ENCODE assay signal across 8 cellular contexts in the genomic region with DNA sequence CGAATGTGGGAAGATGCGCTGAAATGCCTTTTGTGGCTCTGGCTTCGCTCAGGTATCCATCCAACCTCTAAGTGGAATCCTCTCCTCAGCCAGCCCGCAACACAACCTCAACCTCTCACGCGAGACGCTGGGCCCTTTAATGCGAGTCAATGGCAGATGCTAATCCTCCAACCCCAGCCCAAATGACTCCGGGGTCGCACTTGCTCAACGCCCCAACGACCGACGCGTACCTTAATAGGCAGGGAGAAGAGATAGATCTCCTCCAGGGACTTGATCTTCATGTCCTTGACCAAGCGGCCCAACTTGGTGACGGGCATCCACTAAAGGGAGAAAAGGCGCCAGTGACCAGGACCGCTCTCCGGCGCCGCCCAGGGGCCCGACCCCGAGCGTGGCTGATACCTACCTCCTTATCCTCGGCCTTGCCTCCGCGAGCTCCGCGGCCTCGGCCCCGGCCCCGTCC. TPM values are rescaled to one million over a fixed set of nuclear protein-coding genes. Genes with fewer than 3 reads are reported as not detected.
DNase-seq lines count a peak whose midpoint lies in the region; ATAC-seq, FAIRE-seq and TF ChIP-seq lines count a peak whose summit lies in the region.

No MANE protein-coding gene starts in this region.

- H2BK12ac ChIP-seq in H1 (ENCODE audit: low read depth, low read length) = no peak overlapping the region

- peak overlapping the region; percentile 99 to 100 for H3K4me2 ChIP-seq in H1 (ENCODE audit: insufficient read depth in 1 of 2, low read depth in 2 of 2, low read length in 2 of 2)

- H2BK120ac ChIP-seq in H1 (replicated peaks; ENCODE audit: low read depth, low read length) = no peak overlapping the region

- H3K27ac ChIP-seq in H1 (ENCODE audit: low read depth, low read length) = peak overlapping the region; percentile 94

- no peak overlapping the region for H4K91ac ChIP-seq in H1 (replicated peaks; ENCODE audit: insufficient read length, low read length)

- peak overlapping the region; percentile 30 for H4K5ac ChIP-seq in H1 (ENCODE audit: insufficient read length, low read depth, low read length)

- peak; percentile 6 for ATAC-seq in HG02623 (IDR thresholded peaks at IDR 0.05; ENCODE audit: unreplicated experiment)
- ATAC-seq in natural killer cell = peak; percentile 10 to 28 (median 26)
- no peak for ATAC-seq in GM18868 (IDR thresholded peaks at IDR 0.05; ENCODE audit: unreplicated experiment)

- H3K4me3 ChIP-seq in GM12865 (ENCODE audit: low read depth, low read length) (peak overlapping the region; percentile 88), H1 (ENCODE audit: extremely low read depth in 1 of 4, insufficient read depth in 2 of 4, low read depth in 3 of 4, low read length in 4 of 4) (peak overlapping the region; percentile 98 to 99 (median 98))

- no peaks in the 10 kb centered on the region for H3K9me3 ChIP-seq in H1 (ENCODE audit: insufficient read depth in 2 of 2, low read depth in 1 of 2, low read length in 1 of 2)

- TF ChIP-seq POLR2A in H1 (IDR thresholded peaks at IDR 0.05; ENCODE audit: control extremely low read depth in 1 of 2, low read depth in 2 of 2, low read length in 2 of 2) = no peak

- H3K27ac Mint-ChIP-seq in T-helper 2 cell treated with Interferon-gamma antibody and Interleukin-4, amounts not matched to agents 5 μg/mL and 100 μg/mL, for 36 hours = peak overlapping the region; percentile 91
- H3K27ac Mint-ChIP-seq in natural killer cell = peak overlapping the region; percentile 95

- H3K27me3 ChIP-seq in H1 (replicated peaks in 1 of 4; ENCODE audit: control insufficient read depth in 3 of 4, extremely low read depth in 1 of 4, insufficient read depth in 3 of 4, low read length in 3 of 4) = no peaks in the 10 kb centered on the region; a peak in 1 of 7 replicates

- no peak overlapping the region for H2BK15ac ChIP-seq in H1 (ENCODE audit: low read length)

- H3K14ac ChIP-seq in H1 (ENCODE audit: insufficient read length) = peak overlapping the region; percentile 8

- peak overlapping the region; percentile 83; the same call in 1 of the 2 replicates for H3K18ac ChIP-seq in H1 (ENCODE audit: extremely low read depth, low read length)

- no peak for FAIRE-seq in H1 (lab: Jason Lieb, UNC)

- H3K36me3 ChIP-seq in H1 (ENCODE audit: control insufficient read depth in 2 of 4, insufficient read depth in 4 of 4, low read length in 3 of 4) = peaks cover 17 to 34% (median 28%) of the 10 kb centered on the region in 4 experiments

- peak overlapping the region; percentile 93 for H3K56ac ChIP-seq in H1 (replicated peaks; ENCODE audit: insufficient read length, low read depth, low read length)

- peaks cover 10 to 38% of the 10 kb centered on the region in 2 experiments for H3K79me2 ChIP-seq in H1 (ENCODE audit: control insufficient read depth in 1 of 2, insufficient read depth in 2 of 2, low read length in 2 of 2)

- H3K4me1 Mint-ChIP-seq in T-helper 2 cell treated with Interferon-gamma antibody and Interleukin-4, amounts not matched to agents 5 μg/mL and 100 μg/mL, for 36 hours (ENCODE audit: low read depth) = peaks cover 29% of the 10 kb centered on the region
- peaks cover 40 to 41% of the 10 kb centered on the region in 2 donors for H3K4me1 Mint-ChIP-seq in natural killer cell

- WGBS in H1 (ENCODE audit: extremely low coverage in 1 of 2, insufficient coverage in 1 of 2, insufficient read length in 1 of 2, insufficient replicate concordance in 2 of 2, low coverage in 1 of 2, low lambda C conversion rate in 2 of 2, missing lambda C conversion rate in 1 of 2), 2 experiments = 1% methylated on average over 15 of the region's 33 CpGs; no CpG with 5 or more reads in 1 of the 2 experiments

- peak overlapping the region; percentile 99 for H4K8ac ChIP-seq in H1 (ENCODE audit: extremely low read depth, insufficient read depth, low read length)

- H3K23ac ChIP-seq in H1 (ENCODE audit: insufficient read length) = no peak overlapping the region

- H3K27me3 Mint-ChIP-seq in T-helper 2 cell treated with Interferon-gamma antibody and Interleukin-4, amounts not matched to agents 5 μg/mL and 100 μg/mL, for 36 hours (ENCODE audit: low read depth) = no peaks in the 10 kb centered on the region
- no peaks in the 10 kb centered on the region for H3K27me3 Mint-ChIP-seq in natural killer cell (ENCODE audit: low read depth in 2 of 2)

- H3K4me1 ChIP-seq in H1 (replicated peaks in 1 of 4; ENCODE audit: control insufficient read depth in 3 of 4, insufficient read depth in 4 of 4, low read length in 3 of 4) = peaks cover 0 to 22% (median 5%) of the 10 kb centered on the region in 4 experiments; a peak in 5 of 7 replicates

- peak overlapping the region; percentile 74 for H3K4ac ChIP-seq in H1 (replicated peaks; ENCODE audit: insufficient read length, low read depth, low read length)

- H3K4me3 Mint-ChIP-seq in T-helper 2 cell treated with Interferon-gamma antibody and Interleukin-4, amounts not matched to agents 5 μg/mL and 100 μg/mL, for 36 hours = peak overlapping the region; percentile 97
- peak overlapping the region; percentile 94 for H3K4me3 Mint-ChIP-seq in natural killer cell

- H3K9me3 Mint-ChIP-seq in T-helper 2 cell treated with Interferon-gamma antibody and Interleukin-4, amounts not matched to agents 5 μg/mL and 100 μg/mL, for 36 hours = no peaks in the 10 kb centered on the region
- H3K9me3 Mint-ChIP-seq in natural killer cell = no peaks in the 10 kb centered on the region

- H3K36me3 Mint-ChIP-seq in T-helper 2 cell treated with Interferon-gamma antibody and Interleukin-4, amounts not matched to agents 5 μg/mL and 100 μg/mL, for 36 hours (ENCODE audit: low read depth) = peaks cover 39% of the 10 kb centered on the region
- H3K36me3 Mint-ChIP-seq in natural killer cell = no peaks in the 10 kb centered on the region

- H2BK5ac ChIP-seq in H1 (ENCODE audit: low read depth, low read length) = peak overlapping the region; percentile 57

- POLR2A ChIA-PET in H1 (lab: Charles Lee; ENCODE audit: partially characterized antibody) = interaction anchor here (0.6 to 19.8 kb wide), 61 partner anchors 6 to 544 kb away, joined by 3 to 736 read pairs (median 5); partner anchors contain the start of genes EME2, FAHD1, GFER and HAGH

- CTCF ChIA-PET in H1 (lab: Charles Lee; ENCODE audit: partially characterized antibody) = interaction anchor here (0.5 to 3.0 kb wide), 6 partner anchors 12 to 96 kb away, joined by 3 to 9 read pairs (median 4); no protein-coding TSS in a partner anchor

- no peak for TF ChIP-seq CTCF in GM12865 (IDR thresholded peaks at IDR 0.05; ENCODE audit: insufficient read depth, low read depth, low read length, missing control alignments)
- no peak for TF ChIP-seq CTCF in H1 (IDR thresholded peaks at IDR 0.05; ENCODE audit: control extremely low read depth in 1 of 3, insufficient read depth in 1 of 3, low read depth in 1 of 3, low read length in 3 of 3)
- no peak for TF ChIP-seq CTCF in natural killer cell (IDR thresholded peaks at IDR 0.05)

- H2BK20ac ChIP-seq in H1 (ENCODE audit: low read length) = no peak overlapping the region

- peaks cover 12 to 17% of the 10 kb centered on the region in 2 experiments for H4K20me1 ChIP-seq in H1 (replicated peaks in 1 of 2; ENCODE audit: control insufficient read depth in 1 of 2, insufficient read depth in 2 of 2, low read length in 2 of 2)

- no peak overlapping the region for H2AFZ ChIP-seq in H1 (ENCODE audit: low read length)

- DNase-seq in GM12865 (ENCODE audit: low read depth) = peak; percentile 43
- no peak for DNase-seq in T-helper 2 cell treated with Interferon-gamma antibody and Interleukin-4, amounts not matched to agents 5 μg/mL and 100 μg/mL, for 36 hours (ENCODE audit: low spot score)
- no peak for DNase-seq in H1 (ENCODE audit: low read depth in 1 of 2, low spot score in 2 of 2)
- DNase-seq in natural killer cell = no peak
- no peak for DNase-seq in glomerular visceral epithelial cell (ENCODE audit: extremely low spot score)
- no peak for DNase-seq in SIG-M5 (lab: John Stamatoyannopoulos, UW)

- TF ChIP-seq EP300 in H1 (IDR thresholded peaks at IDR 0.05; ENCODE audit: borderline replicate concordance in 1 of 2, low read depth in 2 of 2, low read length in 2 of 2) = no peak

- peak overlapping the region; percentile 90 to 97 (median 93) for H3K9ac ChIP-seq in H1 (replicated peaks in 1 of 4; ENCODE audit: extremely low read depth in 1 of 4, low read depth in 3 of 4, low read length in 3 of 4)

- no peak for TF ChIP-seq RAD21 in H1 (IDR thresholded peaks at IDR 0.05 in 1 of 2, conservative IDR thresholded peaks at IDR 0.05 in 1 of 2; ENCODE audit: low read depth in 2 of 2, low read length in 2 of 2)

- H3K23me2 ChIP-seq in H1 (ENCODE audit: low read depth, low read length) = peaks cover 17% of the 10 kb centered on the region

- H3K79me1 ChIP-seq in H1 (ENCODE audit: low read depth, low read length) = peaks cover 11% of the 10 kb centered on the region

- intact Hi-C loops in natural killer cell (cut with micrococcal nuclease) = loop anchor here (1.0 kb wide), 1 partner anchor 8 kb away; the partner anchor contains the start of gene TBL3

- H2AK5ac ChIP-seq in H1 (ENCODE audit: low read depth, low read length) = no peak overlapping the region; the same call in 1 of the 2 replicates

RNA-seq across cellular contexts. Expression of gene RPS2, which starts 0.6 kb away (rescaled TPM):
- 3,974 and 4,042 TPM in 2 replicates for total RNA-seq in H1 (2021; fragmentation: NEBNext Ultra II Directional; extraction: Animal tissue kit (Norgen Biotek cat#: 25700))
- polyA plus RNA-seq in H1 (2011; rRNA removed) = 16,783 and 22,970 TPM in 2 replicates
- 11,248 TPM for polyA plus RNA-seq in H1 (2011; cell fraction: cytosol; rRNA removed)
- polyA plus RNA-seq in H1 (2011; cell fraction: nucleus; rRNA removed) = 10,145 TPM
- 3,762 to 6,877 TPM (median 6,536 TPM) in 4 replicates for polyA plus RNA-seq in H1 (2012, experiment 1 of 2)
- 9,397 TPM for polyA plus RNA-seq in H1 (2012, experiment 2 of 2)
- polyA plus RNA-seq in H1 (2013, experiment 1 of 2) = 5,116 TPM
- polyA plus RNA-seq in H1 (2013, experiment 2 of 2) = 5,274 TPM
- polyA minus RNA-seq in H1 (2011; rRNA and poly(A)+ RNA removed) = 2,903 and 3,451 TPM in 2 replicates
- polyA minus RNA-seq in H1 (2011; cell fraction: cytosol; rRNA and poly(A)+ RNA removed) = 3,105 TPM
- 2,164 TPM for polyA minus RNA-seq in H1 (2011; cell fraction: nucleus; rRNA and poly(A)+ RNA removed)
- total RNA-seq in natural killer cell = 1,000 to 10,000 TPM; 1,124 to 1,385 (median 1,274) TPM

RNA-seq across cellular contexts. Expression of gene RNF151, which starts 2.6 kb away (rescaled TPM):
- not detected in 2 replicates for total RNA-seq in H1 (2021; fragmentation: NEBNext Ultra II Directional; extraction: Animal tissue kit (Norgen Biotek cat#: 25700))
- polyA plus RNA-seq in H1 (2011; rRNA removed) = 0.17 TPM in 1 of 2 replicates, not detected in the other
- not detected for polyA plus RNA-seq in H1 (2011; cell fraction: cytosol; rRNA removed)
- polyA plus RNA-seq in H1 (2011; cell fraction: nucleus; rRNA removed) = 0.37 TPM
- polyA plus RNA-seq in H1 (2012, experiment 1 of 2) = 0.31 TPM in 1 of 4 replicates, not detected in the others
- polyA plus RNA-seq in H1 (2012, experiment 2 of 2) = not detected
- not detected for polyA plus RNA-seq in H1 (2013, experiment 1 of 2)
- polyA plus RNA-seq in H1 (2013, experiment 2 of 2) = not detected
- not detected in 2 replicates for polyA minus RNA-seq in H1 (2011; rRNA and poly(A)+ RNA removed)
- polyA minus RNA-seq in H1 (2011; cell fraction: cytosol; rRNA and poly(A)+ RNA removed) = not detected
- polyA minus RNA-seq in H1 (2011; cell fraction: nucleus; rRNA and poly(A)+ RNA removed) = not detected
- total RNA-seq in natural killer cell = not detected

RNA-seq across cellular contexts. Expression of gene NDUFB10, which starts 4.7 kb away (rescaled TPM):
- total RNA-seq in H1 (2021; fragmentation: NEBNext Ultra II Directional; extraction: Animal tissue kit (Norgen Biotek cat#: 25700)) = 183 and 197 TPM in 2 replicates
- 194 and 243 TPM in 2 replicates for polyA plus RNA-seq in H1 (2011; rRNA removed)
- 282 TPM for polyA plus RNA-seq in H1 (2011; cell fraction: cytosol; rRNA removed)
- 327 TPM for polyA plus RNA-seq in H1 (2011; cell fraction: nucleus; rRNA removed)
- 205 to 282 TPM (median 263 TPM) in 4 replicates for polyA plus RNA-seq in H1 (2012, experiment 1 of 2)
- polyA plus RNA-seq in H1 (2012, experiment 2 of 2) = 290 TPM
- polyA plus RNA-seq in H1 (2013, experiment 1 of 2) = 222 TPM
- polyA plus RNA-seq in H1 (2013, experiment 2 of 2) = 218 TPM
- polyA minus RNA-seq in H1 (2011; rRNA and poly(A)+ RNA removed) = 58.5 and 93.0 TPM in 2 replicates
- 204 TPM for polyA minus RNA-seq in H1 (2011; cell fraction: cytosol; rRNA and poly(A)+ RNA removed)
- polyA minus RNA-seq in H1 (2011; cell fraction: nucleus; rRNA and poly(A)+ RNA removed) = 64.0 TPM
- 10 to 100 TPM; 54.5 to 61.1 (median 59.5) TPM for total RNA-seq in natural killer cell

RNA-seq across cellular contexts. Expression of gene TBL3, which starts 7.8 kb away (rescaled TPM):
- 65.8 and 66.8 TPM in 2 replicates for total RNA-seq in H1 (2021; fragmentation: NEBNext Ultra II Directional; extraction: Animal tissue kit (Norgen Biotek cat#: 25700))
- 137 and 159 TPM in 2 replicates for polyA plus RNA-seq in H1 (2011; rRNA removed)
- polyA plus RNA-seq in H1 (2011; cell fraction: cytosol; rRNA removed) = 103 TPM
- 173 TPM for polyA plus RNA-seq in H1 (2011; cell fraction: nucleus; rRNA removed)
- 37.5 to 87.9 TPM (median 82.0 TPM) in 4 replicates for polyA plus RNA-seq in H1 (2012, experiment 1 of 2)
- polyA plus RNA-seq in H1 (2012, experiment 2 of 2) = 92.8 TPM
- 36.0 TPM for polyA plus RNA-seq in H1 (2013, experiment 1 of 2)
- polyA plus RNA-seq in H1 (2013, experiment 2 of 2) = 28.1 TPM
- 59.1 and 71.8 TPM in 2 replicates for polyA minus RNA-seq in H1 (2011; rRNA and poly(A)+ RNA removed)
- polyA minus RNA-seq in H1 (2011; cell fraction: cytosol; rRNA and poly(A)+ RNA removed) = 62.5 TPM
- 75.9 TPM for polyA minus RNA-seq in H1 (2011; cell fraction: nucleus; rRNA and poly(A)+ RNA removed)
- total RNA-seq in natural killer cell = 10 to 100 TPM; 25.1 to 28.9 (median 28.1) TPM

RNA-seq across cellular contexts. Expression of gene RPL3L, which starts 9.6 kb away (rescaled TPM):
- 0.19 and 0.39 TPM in 2 replicates for total RNA-seq in H1 (2021; fragmentation: NEBNext Ultra II Directional; extraction: Animal tissue kit (Norgen Biotek cat#: 25700))
- polyA plus RNA-seq in H1 (2011; rRNA removed) = 0.08 and 0.24 TPM in 2 replicates
- 0.21 TPM for polyA plus RNA-seq in H1 (2011; cell fraction: cytosol; rRNA removed)
- 0.56 TPM for polyA plus RNA-seq in H1 (2011; cell fraction: nucleus; rRNA removed)
- polyA plus RNA-seq in H1 (2012, experiment 1 of 2) = 0.23 to 0.62 TPM (median 0.42 TPM) in 4 replicates
- polyA plus RNA-seq in H1 (2012, experiment 2 of 2) = 0.16 TPM
- polyA plus RNA-seq in H1 (2013, experiment 1 of 2) = 0.14 TPM
- polyA plus RNA-seq in H1 (2013, experiment 2 of 2) = 0.20 TPM
- polyA minus RNA-seq in H1 (2011; rRNA and poly(A)+ RNA removed) = 0.69 TPM in 1 of 2 replicates, not detected in the other
- polyA minus RNA-seq in H1 (2011; cell fraction: cytosol; rRNA and poly(A)+ RNA removed) = not detected
- polyA minus RNA-seq in H1 (2011; cell fraction: nucleus; rRNA and poly(A)+ RNA removed) = not detected
- total RNA-seq in natural killer cell = not detected
